In the genomic region with DNA sequence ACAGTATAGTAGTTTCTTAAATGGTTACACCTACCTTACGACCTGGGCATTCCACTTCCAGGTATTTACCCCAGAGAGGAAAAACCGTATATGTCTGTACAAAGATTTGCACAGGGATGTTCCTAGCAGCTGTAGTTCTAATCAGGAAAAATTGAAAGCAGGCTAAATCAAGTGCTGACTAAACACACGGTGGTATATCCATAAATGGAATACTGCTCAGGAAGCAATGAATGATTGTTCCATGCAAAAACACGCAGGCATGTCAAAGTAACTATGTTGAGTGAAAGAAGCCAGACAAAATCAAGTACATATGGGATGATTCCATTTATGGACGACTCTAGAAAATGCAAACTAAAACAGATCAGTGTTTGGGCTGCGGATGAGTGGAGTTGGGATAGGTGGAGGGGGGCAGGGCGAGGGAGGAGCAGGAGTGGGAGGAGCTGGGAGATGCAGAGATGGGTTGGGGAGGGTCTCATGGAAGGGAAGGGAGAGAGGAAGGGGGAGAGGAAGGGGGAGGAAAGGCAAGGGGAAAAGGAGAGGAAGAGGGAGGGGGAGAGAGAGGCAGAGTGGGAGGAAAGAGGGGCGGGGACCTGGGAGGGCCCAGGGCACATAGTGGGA, we compare ENCODE assay signal across 8 cellular contexts. TPM values are rescaled to one million over a fixed set of nuclear protein-coding genes. Genes with fewer than 3 reads are reported as not detected.
DNase-seq lines count a peak whose midpoint lies in the region; ATAC-seq, FAIRE-seq and TF ChIP-seq lines count a peak whose summit lies in the region.

No MANE protein-coding gene starts in this region.

- TF ChIP-seq POLR2A in GM12878 (IDR thresholded peaks at IDR 0.05; ENCODE audit: low read depth, low read length) = no peak
- no peak for TF ChIP-seq POLR2A in upper lobe of left lung (IDR thresholded peaks at IDR 0.05)

- H3K4me3 ChIP-seq in cardiac muscle cell = no peak overlapping the region
- H3K4me3 ChIP-seq in GM12878 = no peak overlapping the region
- H3K4me3 ChIP-seq in upper lobe of left lung = peak overlapping the region; percentile 13 to 85 (median 68)

- TF ChIP-seq EP300 in GM12878 (IDR thresholded peaks at IDR 0.05; ENCODE audit: borderline replicate concordance in 1 of 2, control insufficient read depth in 1 of 2, low read depth in 2 of 2, low read length in 2 of 2) (no peak), upper lobe of left lung (IDR thresholded peaks at IDR 0.05) (no peak)

- no peak for FAIRE-seq in GM12878 (lab: Jason Lieb, UNC)

- no peak for TF ChIP-seq CTCF in cardiac muscle cell (IDR thresholded peaks at IDR 0.05; ENCODE audit: low read depth, low read length)
- TF ChIP-seq CTCF in GM12878 (IDR thresholded peaks at IDR 0.05 in 2 of 3, conservative IDR thresholded peaks at IDR 0.05 in 1 of 3; ENCODE audit: control insufficient read depth in 2 of 3, extremely low read depth in 1 of 3, insufficient read depth in 1 of 3, low read depth in 3 of 3, low read length in 3 of 3) = no peak
- no peak for TF ChIP-seq CTCF in upper lobe of left lung (IDR thresholded peaks at IDR 0.05)

- no peaks in the 10 kb centered on the region for H4K20me1 ChIP-seq in GM12878 (ENCODE audit: control insufficient read depth, insufficient read depth)

- WGBS in GM12878 (ENCODE audit: insufficient coverage, insufficient replicate concordance, low lambda C conversion rate, missing lambda C conversion rate) = 50% methylated on average over 7 of the region's 8 CpGs
- WGBS in upper lobe of left lung, 2 donors = 14 to 24% methylated on average over 8 of the region's 8 CpGs

- H3K27me3 ChIP-seq in cardiac muscle cell (no peaks in the 10 kb centered on the region), GM12878 (replicated peaks in 1 of 2; ENCODE audit: control insufficient read depth in 2 of 2, insufficient read depth in 2 of 2, low read length in 1 of 2) (no peaks in the 10 kb centered on the region), upper lobe of left lung (no peaks in the 10 kb centered on the region)

- no peak overlapping the region for H3K4me2 ChIP-seq in GM12878 (ENCODE audit: control insufficient read depth, insufficient read depth)

- H3K36me3 ChIP-seq in cardiac muscle cell (no peaks in the 10 kb centered on the region), GM12878 (ENCODE audit: control insufficient read depth in 2 of 2, insufficient read depth in 2 of 2, low read length in 1 of 2) (no peaks in the 10 kb centered on the region), upper lobe of left lung (no peaks in the 10 kb centered on the region)

- POLR2A ChIA-PET in GM12878 (lab: Charles Lee) = no interaction called here

- H3K4me1 ChIP-seq in cardiac muscle cell (ENCODE audit: low read depth) (peaks cover 9% of the 10 kb centered on the region), GM12878 (ENCODE audit: control insufficient read depth, insufficient read depth, low read length) (peaks cover 8% of the 10 kb centered on the region), upper lobe of left lung (peaks cover 12 to 15% (median 13%) of the 10 kb centered on the region in 4 donors)

- ATAC-seq in left cardiac atrium (no peak), GM12878 (no peak), upper lobe of left lung (ENCODE audit: low FRiP score in 2 of 2) (no peak)

- no peak overlapping the region for H2AFZ ChIP-seq in GM12878 (ENCODE audit: control insufficient read depth, low read depth, low read length)

- in situ Hi-C loops in GM12878 (cut with MboI) = no loop called here

- H3K9me3 ChIP-seq in cardiac muscle cell (ENCODE audit: low read depth) = no peaks in the 10 kb centered on the region
- no peaks in the 10 kb centered on the region; the same call in 2 of the 3 replicates for H3K9me3 ChIP-seq in GM12878 (replicated peaks; ENCODE audit: control insufficient read depth, insufficient read depth, low read length)
- no peaks in the 10 kb centered on the region for H3K9me3 ChIP-seq in upper lobe of left lung

- no peak overlapping the region for H3K9ac ChIP-seq in GM12878 (ENCODE audit: control insufficient read depth, insufficient read depth, low read length)

- RAD21 ChIA-PET in GM12878 (lab: Charles Lee; ENCODE audit: unreplicated experiment) = no interaction called here

- intact Hi-C loops in left cardiac atrium (cut with DNase I) (no loop called here), GM12878 (cut with micrococcal nuclease; ENCODE audit: unreplicated experiment) (no loop called here)

- H3K27ac ChIP-seq in cardiac muscle cell (peak overlapping the region; percentile 62), GM12878 (ENCODE audit: control insufficient read depth, insufficient read depth) (no peak overlapping the region), upper lobe of left lung (peak overlapping the region; percentile 90 to 98 (median 93))

- BruUV-seq in GM12878 (replicated peaks; lab: Mats Ljungman, UMichigan) = no TSS peak

- SMC1A ChIA-PET in GM12878 (lab: Charles Lee; ENCODE audit: uncharacterized antibody, unreplicated experiment) = interaction anchor here (0.6 kb wide), 1 partner anchor 31 kb away, joined by 4 read pairs; no protein-coding TSS in a partner anchor

- DNase-seq in cardiac muscle cell (ENCODE audit: low read depth in 1 of 2, low spot score in 1 of 2) = no peak
- no peak for DNase-seq in left cardiac atrium
- no peak for DNase-seq in GM12878 (ENCODE audit: low read depth, low spot score)
- peak; percentile 45 to 74 for DNase-seq in lung microvascular endothelial cell (ENCODE audit: low read depth in 2 of 2)
- DNase-seq in upper lobe of left lung = no peak
- no peak for DNase-seq in cortex of kidney (lab: John Stamatoyannopoulos, UW)
- DNase-seq in NCI-H1105 treated with DMSO at 0.1 percent for 48 hours (lab: John Stamatoyannopoulos, UW) = no peak
- DNase-seq in DMS79 (lab: John Stamatoyannopoulos, UW) = no peak

- CTCF ChIA-PET in GM12878 (lab: Yijun Ruan, JAX) = interaction anchor here (0.6 to 0.9 kb wide), 2 partner anchors 14 to 1816 kb away, joined by 3 to 4 read pairs; no protein-coding TSS in a partner anchor

- peaks cover 4% of the 10 kb centered on the region for H3K79me2 ChIP-seq in GM12878 (ENCODE audit: control insufficient read depth, insufficient read depth, low read length)

- no peak for TF ChIP-seq RAD21 in GM12878 (IDR thresholded peaks at IDR 0.05; ENCODE audit: insufficient read depth, low read depth, low read length)

TF ChIP-seq in GM12878, 131 proteins besides CTCF, POLR2A, EP300 and RAD21:
- no peak for TF ChIP-seq RELA (IDR thresholded peaks at IDR 0.05; ENCODE audit: borderline replicate concordance, partially characterized antibody)
- TF ChIP-seq HDGF (IDR thresholded peaks at IDR 0.05) = peak; percentile 88; the same call in 1 of the 2 replicates

RNA-seq across cellular contexts. Expression of a gene that starts 0.5 kb away (rescaled TPM):
- total RNA-seq in cardiac muscle cell = 32.9 and 50.4 TPM in 2 replicates
- 149 and 156 TPM in 2 replicates for polyA plus RNA-seq in cardiac muscle cell
- 100 to 1,000 TPM in 1 of 2 donors, 10 to 100 TPM in 1; 99.7 to 100 TPM for total RNA-seq in left cardiac atrium
- 0.63 and 1.7 TPM in 2 replicates for total RNA-seq in GM12878 (2013; cell fraction: nucleolus; rRNA removed)
- 6.4 and 7.9 TPM in 2 replicates for total RNA-seq in GM12878 (2014; rRNA removed)
- total RNA-seq in GM12878 (2014; rRNA removed; fragmentation: Illumina TruSeq; extraction: Trizol) = 4.2 and 4.9 TPM in 2 replicates
- 7.1 and 9.8 TPM in 2 replicates for total RNA-seq in GM12878 (2021)
- 4.1 TPM for polyA plus RNA-seq in GM12878 (2011; ENCODE audit: low read depth)
- polyA plus RNA-seq in GM12878 (2011; rRNA removed) = 6.7 and 7.8 TPM in 2 replicates
- 4.1 and 4.4 TPM in 2 replicates for polyA plus RNA-seq in GM12878 (2011; cell fraction: cytosol; rRNA removed)
- polyA plus RNA-seq in GM12878 (2011; cell fraction: nucleus; rRNA removed) = 2.8 and 4.7 TPM in 2 replicates
- polyA plus RNA-seq in GM12878 (2012) = 9.7 and 12.3 TPM in 2 replicates
- polyA plus RNA-seq in GM12878 (2014; fragmentation: Illumina TruSeq; extraction: Trizol) = 2.6 and 4.0 TPM in 2 replicates
- polyA plus RNA-seq in GM12878 (2014; fragmentation: Nextera tagmentation; extraction: Ambion mirVana) = 1 to 10 TPM; 1.5 to 3.5 TPM
- 6.0 and 7.6 TPM in 2 replicates for polyA plus RNA-seq in GM12878 (2014; rRNA removed)
- polyA plus RNA-seq in GM12878 (2016; fragmentation: Nextera tagmentation; extraction: Ambion mirVana) = 10 to 100 TPM; 18.5 to 18.6 TPM
- 1.4 and 2.1 TPM in 2 replicates for polyA minus RNA-seq in GM12878 (2011; rRNA and poly(A)+ RNA removed)
- 1.1 TPM in 1 of 2 replicates, not detected in the other for polyA minus RNA-seq in GM12878 (2011; cell fraction: cytosol; rRNA and poly(A)+ RNA removed)
- polyA minus RNA-seq in GM12878 (2011; cell fraction: nucleus; rRNA and poly(A)+ RNA removed) = 0.24 and 1.1 TPM in 2 replicates
- total RNA-seq in lung microvascular endothelial cell = 9.2 and 10.3 TPM in 2 replicates
- total RNA-seq in upper lobe of left lung = 10 to 100 TPM in 5 of 6 donors, 1 to 10 TPM in 1; 9.6 to 19.9 (median 16.9) TPM

Comparison
In these comparisons a context has a peak if more than half of its experiments do, and no peak if none do; other contexts are left out.
1. DNase-seq: peak in lung microvascular endothelial cell (2 of 2); none in cardiac muscle cell (0 of 2), left cardiac atrium (single experiment), GM12878 (single experiment), upper lobe of left lung (0 of 2), cortex of kidney (single experiment), NCI-H1105 treated with DMSO at 0.1 percent for 48 hours (single experiment) and DMS79 (single experiment).
2. H3K4me3 ChIP-seq: peak in upper lobe of left lung (4 of 4); none in cardiac muscle cell (single experiment) and GM12878 (single experiment).